In genomic region chr6:152904678-152905077, GRCh38 we compare ENCODE assay signal across 35 cellular contexts.
"Had no signal": no experiment of that assay in that cellular context is flagged by ENCODE, and none has a peak within 500 bp of the region (broad histone marks: within the 10 kb centered on the region; RNA-seq: fewer than 3 reads in every experiment).

No MANE protein-coding gene starts in this region.

- H3K4me1 ChIP-seq: ascending aorta had no signal

- H3K4me3 Mint-ChIP-seq: activated CD4-positive, alpha-beta memory T cell treated with anti-CD3 and anti-CD28 coated beads, Interleukin-2, amount 10 ng/mL, durations not matched to agents 7 days and 5 days; activated CD4-positive, alpha-beta T cell treated with anti-CD3 and anti-CD28 coated beads for 36 hours; activated CD4-positive, alpha-beta T cell treated with anti-CD3 and anti-CD28 coated beads, Interleukin-2, amount 10 ng/mL, durations not matched to agents 7 days and 5 days; activated CD8-positive, alpha-beta memory T cell treated with anti-CD3 and anti-CD28 coated beads, Interleukin-2, amount 10 ng/mL, durations not matched to agents 7 days and 5 days; activated CD8-positive, alpha-beta T cell treated with anti-CD3 and anti-CD28 coated beads, Interleukin-2, amount 10 ng/mL, durations not matched to agents 7 days and 5 days; activated naive CD4-positive, alpha-beta T cell treated with anti-CD3 and anti-CD28 coated beads, Interleukin-2, amount 10 ng/mL, durations not matched to agents 7 days and 5 days; activated naive CD4-positive, alpha-beta T cell treated with anti-CD3 and anti-CD28 coated beads, Interleukin-2, amount 50 U/mL, for 24 hours; activated naive CD8-positive, alpha-beta T cell; activated naive CD8-positive, alpha-beta T cell treated with anti-CD3 and anti-CD28 coated beads, Interleukin-2, amount 10 ng/mL, durations not matched to agents 7 days and 5 days; activated naive CD8-positive, alpha-beta T cell treated with anti-CD3 and anti-CD28 coated beads, Interleukin-2, amount 50 U/mL, for 24 hours; activated T-cell treated with anti-CD3 and anti-CD28 coated beads, Interleukin-2, amount 50 U/mL, for 24 hours; brain; T-helper 1 cell treated with Interleukin-12 subunit alpha and Interleukin-12 subunit beta and Interleukin-4 antibody, amounts not matched to agents 30 μg/mL and 1 μg/mL, for 36 hours; T-helper 2 cell treated with Interferon-gamma antibody and Interleukin-4, amounts not matched to agents 5 μg/mL and 100 μg/mL, for 36 hours had no signal

- H3K27ac Mint-ChIP-seq: activated CD4-positive, alpha-beta memory T cell treated with anti-CD3 and anti-CD28 coated beads, Interleukin-2, amount 10 ng/mL, durations not matched to agents 7 days and 5 days; activated CD4-positive, alpha-beta T cell treated with anti-CD3 and anti-CD28 coated beads for 36 hours; activated CD4-positive, alpha-beta T cell treated with anti-CD3 and anti-CD28 coated beads, Interleukin-2, amount 10 ng/mL, durations not matched to agents 7 days and 5 days; activated CD8-positive, alpha-beta memory T cell treated with anti-CD3 and anti-CD28 coated beads, Interleukin-2, amount 10 ng/mL, durations not matched to agents 7 days and 5 days; activated CD8-positive, alpha-beta T cell treated with anti-CD3 and anti-CD28 coated beads, Interleukin-2, amount 10 ng/mL, durations not matched to agents 7 days and 5 days; activated naive CD4-positive, alpha-beta T cell treated with anti-CD3 and anti-CD28 coated beads, Interleukin-2, amount 10 ng/mL, durations not matched to agents 7 days and 5 days; activated naive CD4-positive, alpha-beta T cell treated with anti-CD3 and anti-CD28 coated beads, Interleukin-2, amount 50 U/mL, for 24 hours; activated naive CD8-positive, alpha-beta T cell; activated naive CD8-positive, alpha-beta T cell treated with anti-CD3 and anti-CD28 coated beads, Interleukin-2, amount 10 ng/mL, durations not matched to agents 7 days and 5 days; activated naive CD8-positive, alpha-beta T cell treated with anti-CD3 and anti-CD28 coated beads, Interleukin-2, amount 50 U/mL, for 24 hours; activated T-cell treated with anti-CD3 and anti-CD28 coated beads, Interleukin-2, amount 50 U/mL, for 24 hours; activated T-helper 2 cell treated with anti-CD3 and anti-CD28 coated beads, Interferon-gamma antibody, Interleukin-2, Interleukin-4, amounts not matched to agents 10 μg/mL and 5 μg/mL and 100 μg/mL, durations not matched to agents 14 hours and 24 hours and 36 hours; brain; T-helper 1 cell treated with Interleukin-12 subunit alpha and Interleukin-12 subunit beta and Interleukin-4 antibody, amounts not matched to agents 30 μg/mL and 1 μg/mL, for 36 hours; T-helper 2 cell treated with Interferon-gamma antibody and Interleukin-4, amounts not matched to agents 5 μg/mL and 100 μg/mL, for 36 hours had no signal

- H3K9me3 ChIP-seq: ascending aorta had no signal

- H3K27me3 Mint-ChIP-seq: activated naive CD4-positive, alpha-beta T cell treated with anti-CD3 and anti-CD28 coated beads, Interleukin-2, amount 10 ng/mL, durations not matched to agents 7 days and 5 days; activated naive CD8-positive, alpha-beta T cell treated with anti-CD3 and anti-CD28 coated beads, Interleukin-2, amount 50 U/mL, for 24 hours; brain had no signal

- H3K36me3 ChIP-seq: ascending aorta, cardiac muscle cell had no signal

- H3K27me3 ChIP-seq: ascending aorta, cardiac muscle cell had no signal

- DNase-seq: activated CD4-positive, alpha-beta memory T cell treated with anti-CD3 and anti-CD28 coated beads, Interleukin-2, amount 10 ng/mL, durations not matched to agents 7 days and 5 days; activated CD4-positive, alpha-beta T cell treated with anti-CD3 and anti-CD28 coated beads for 1 hour; activated CD4-positive, alpha-beta T cell treated with anti-CD3 and anti-CD28 coated beads for 36 hours; activated CD4-positive, alpha-beta T cell treated with anti-CD3 and anti-CD28 coated beads for 48 hours; activated CD4-positive, alpha-beta T cell treated with anti-CD3 and anti-CD28 coated beads, Interleukin-2, amount 10 ng/mL, durations not matched to agents 7 days and 5 days; activated CD4-positive, alpha-beta T cell treated with anti-CD3 and anti-CD28 coated beads, Interleukin-2, amount 50 U/mL, for 48 hours; activated CD4-positive, CD25-positive, alpha-beta regulatory T cell; activated CD8-positive, alpha-beta memory T cell treated with anti-CD3 and anti-CD28 coated beads for 24 hours; activated CD8-positive, alpha-beta memory T cell treated with anti-CD3 and anti-CD28 coated beads, Interleukin-2, amount 10 ng/mL, durations not matched to agents 7 days and 5 days; activated CD8-positive, alpha-beta memory T cell treated with anti-CD3 and anti-CD28 coated beads, Interleukin-2, amount 50 U/mL, for 48 hours; activated CD8-positive, alpha-beta T cell treated with anti-CD3 and anti-CD28 coated beads, Interleukin-2, amount 10 ng/mL, durations not matched to agents 7 days and 5 days; activated effector memory CD4-positive, alpha-beta T cell treated with Interleukin-2 at 50 U/mL for 16 hours; activated gamma-delta T cell; activated naive CD4-positive, alpha-beta T cell treated with anti-CD3 and anti-CD28 coated beads, Interleukin-2, amount 10 ng/mL, durations not matched to agents 7 days and 5 days; activated naive CD4-positive, alpha-beta T cell treated with Interleukin-2 at 50 U/mL for 16 hours; activated naive CD8-positive, alpha-beta T cell treated with anti-CD3 and anti-CD28 coated beads, Interleukin-2, amount 10 ng/mL, durations not matched to agents 7 days and 5 days; activated naive CD8-positive, alpha-beta T cell treated with anti-CD3 and anti-CD28 coated beads, Interleukin-2, amount 50 U/mL, for 24 hours; activated T-cell treated with anti-CD3 and anti-CD28 coated beads, Interleukin-2, amount 50 U/mL, for 24 hours; activated T-cell treated with anti-CD3 and anti-CD28 coated beads, Interleukin-2, amount 50 U/mL, for 48 hours; amygdala; anterior cingulate cortex; central memory CD4-positive, alpha-beta T cell; T-helper 1 cell; T-helper 2 cell; T-helper 9 cell had no signal

- H3K36me3 Mint-ChIP-seq: activated CD8-positive, alpha-beta memory T cell treated with anti-CD3 and anti-CD28 coated beads, Interleukin-2, amount 10 ng/mL, durations not matched to agents 7 days and 5 days; activated naive CD4-positive, alpha-beta T cell treated with anti-CD3 and anti-CD28 coated beads, Interleukin-2, amount 10 ng/mL, durations not matched to agents 7 days and 5 days; activated naive CD4-positive, alpha-beta T cell treated with anti-CD3 and anti-CD28 coated beads, Interleukin-2, amount 50 U/mL, for 24 hours; activated naive CD8-positive, alpha-beta T cell; activated naive CD8-positive, alpha-beta T cell treated with anti-CD3 and anti-CD28 coated beads, Interleukin-2, amount 10 ng/mL, durations not matched to agents 7 days and 5 days; brain had no signal

- H3K4me3 ChIP-seq: ascending aorta, cardiac muscle cell had no signal

- H3K9me3 Mint-ChIP-seq: activated CD4-positive, alpha-beta memory T cell treated with anti-CD3 and anti-CD28 coated beads, Interleukin-2, amount 10 ng/mL, durations not matched to agents 7 days and 5 days; activated CD4-positive, alpha-beta T cell treated with anti-CD3 and anti-CD28 coated beads, Interleukin-2, amount 10 ng/mL, durations not matched to agents 7 days and 5 days; activated naive CD4-positive, alpha-beta T cell treated with anti-CD3 and anti-CD28 coated beads, Interleukin-2, amount 10 ng/mL, durations not matched to agents 7 days and 5 days; activated naive CD4-positive, alpha-beta T cell treated with anti-CD3 and anti-CD28 coated beads, Interleukin-2, amount 50 U/mL, for 24 hours; activated naive CD8-positive, alpha-beta T cell treated with anti-CD3 and anti-CD28 coated beads, Interleukin-2, amount 10 ng/mL, durations not matched to agents 7 days and 5 days; activated naive CD8-positive, alpha-beta T cell treated with anti-CD3 and anti-CD28 coated beads, Interleukin-2, amount 50 U/mL, for 24 hours; activated T-cell treated with anti-CD3 and anti-CD28 coated beads, Interleukin-2, amount 50 U/mL, for 24 hours; activated T-helper 2 cell treated with anti-CD3 and anti-CD28 coated beads, Interferon-gamma antibody, Interleukin-2, Interleukin-4, amounts not matched to agents 10 μg/mL and 5 μg/mL and 100 μg/mL, durations not matched to agents 14 hours and 24 hours and 36 hours; T-helper 1 cell treated with Interleukin-12 subunit alpha and Interleukin-12 subunit beta and Interleukin-4 antibody, amounts not matched to agents 30 μg/mL and 1 μg/mL, for 36 hours; T-helper 2 cell treated with Interferon-gamma antibody and Interleukin-4, amounts not matched to agents 5 μg/mL and 100 μg/mL, for 36 hours had no signal

- ATAC-seq: activated CD4-positive, alpha-beta T cell treated with anti-CD3 and anti-CD28 coated beads for 36 hours; activated CD4-positive, CD25-positive, alpha-beta regulatory T cell treated with anti-CD3 and anti-CD28 coated beads, Interleukin-2, amount 50 U/mL, for 24 hours; activated CD8-positive, alpha-beta memory T cell treated with anti-CD3 and anti-CD28 coated beads, Interleukin-2, amount 10 ng/mL, durations not matched to agents 7 days and 5 days; activated CD8-positive, alpha-beta T cell treated with anti-CD3 and anti-CD28 coated beads, Interleukin-2, amount 10 ng/mL, durations not matched to agents 7 days and 5 days; activated naive CD8-positive, alpha-beta T cell treated with anti-CD3 and anti-CD28 coated beads, Interleukin-2, amount 50 U/mL, for 24 hours had no signal

- H3K4me1 Mint-ChIP-seq: activated CD4-positive, alpha-beta memory T cell treated with anti-CD3 and anti-CD28 coated beads, Interleukin-2, amount 10 ng/mL, durations not matched to agents 7 days and 5 days; activated CD4-positive, alpha-beta T cell treated with anti-CD3 and anti-CD28 coated beads for 36 hours; activated CD4-positive, alpha-beta T cell treated with anti-CD3 and anti-CD28 coated beads, Interleukin-2, amount 10 ng/mL, durations not matched to agents 7 days and 5 days; activated CD8-positive, alpha-beta memory T cell treated with anti-CD3 and anti-CD28 coated beads, Interleukin-2, amount 10 ng/mL, durations not matched to agents 7 days and 5 days; activated naive CD4-positive, alpha-beta T cell treated with anti-CD3 and anti-CD28 coated beads, Interleukin-2, amount 10 ng/mL, durations not matched to agents 7 days and 5 days; activated naive CD4-positive, alpha-beta T cell treated with anti-CD3 and anti-CD28 coated beads, Interleukin-2, amount 50 U/mL, for 24 hours; activated naive CD8-positive, alpha-beta T cell treated with anti-CD3 and anti-CD28 coated beads, Interleukin-2, amount 10 ng/mL, durations not matched to agents 7 days and 5 days; activated naive CD8-positive, alpha-beta T cell treated with anti-CD3 and anti-CD28 coated beads, Interleukin-2, amount 50 U/mL, for 24 hours had no signal

- H3K27ac ChIP-seq: ascending aorta, cardiac muscle cell, VCaP had no signal
